ENCODE assay signal across 9 cellular contexts in genomic region chr20:61249626-61250025, GRCh38. TPM values are rescaled to one million over a fixed set of nuclear protein-coding genes. Genes with fewer than 3 reads are reported as not detected.
"Had no signal": no experiment of that assay in that cellular context is flagged by ENCODE, and none has a peak within 500 bp of the region (broad histone marks: within the 10 kb centered on the region; RNA-seq: fewer than 3 reads in every experiment).

No MANE protein-coding gene starts in this region.

- H3K27ac ChIP-seq: GM23248 had no signal

- ATAC-seq: HCT116, HepG2 had no signal

- H3K9me3 ChIP-seq: HAP-1 had no signal

- H3K4me1 ChIP-seq: HAP-1 had no signal

- H3K4me3 ChIP-seq: GM23248, HAP-1 had no signal

- DNase-seq: GM23248, GOT3, H7, KBM-7 had no signal

- H3K27ac Mint-ChIP-seq: IgD-negative memory B cell had no signal

- H3K36me3 Mint-ChIP-seq: IgD-negative memory B cell had no signal

- FAIRE-seq: HepG2 had no signal

- H3K4me3 Mint-ChIP-seq: IgD-negative memory B cell had no signal

- H3K36me3 ChIP-seq: HAP-1 had no signal

RNA-seq across cellular contexts. Expression of gene CDH4, which starts 2.4 kb away (rescaled TPM):
- total RNA-seq: HepG2, HT-29 had no signal
